7 cellular contexts compared by ENCODE assay signal in genomic region chr7:143836088-143836487, GRCh38.
A peak's percentile ranks its signal among the peaks of the same experiment; 100 is the strongest.
DNase-seq lines count a peak whose midpoint lies in the region; ATAC-seq and TF ChIP-seq lines count a peak whose summit lies in the region.
"Not testable (repeated sequence)": the region's sequence is repeated elsewhere in the genome, so short reads cannot be mapped to it uniquely, and the experiment has no call there.

No MANE protein-coding gene starts in this region.

- H3K9me3 Mint-ChIP-seq in activated CD4-positive, alpha-beta memory T cell treated with anti-CD3 and anti-CD28 coated beads, Interleukin-2, amount 10 ng/mL, durations not matched to agents 7 days and 5 days; endodermal cell; naive thymus-derived CD8-positive, alpha-beta T cell: not testable (repeated sequence)

- H3K4me3 ChIP-seq in endodermal cell (ENCODE audit: low read length), result not testable (repeated sequence)

- H3K9me3 ChIP-seq in endodermal cell (ENCODE audit: control insufficient read depth, low read length), result not testable (repeated sequence)

- TF ChIP-seq CTCF in endodermal cell (conservative IDR thresholded peaks at IDR 0.05), result not testable (repeated sequence)

- not testable (repeated sequence) for H3K9ac ChIP-seq in endodermal cell (ENCODE audit: extremely low read depth, low read length, poor library complexity, severe bottlenecking)

- not testable (repeated sequence) for H3K4me1 Mint-ChIP-seq in activated CD4-positive, alpha-beta memory T cell treated with anti-CD3 and anti-CD28 coated beads, Interleukin-2, amount 10 ng/mL, durations not matched to agents 7 days and 5 days; endodermal cell; naive thymus-derived CD8-positive, alpha-beta T cell

- H3K4me1 ChIP-seq in endodermal cell (ENCODE audit: control insufficient read depth, insufficient read depth, low read length), result not testable (repeated sequence)

- H3K4me3 Mint-ChIP-seq in activated CD4-positive, alpha-beta memory T cell treated with anti-CD3 and anti-CD28 coated beads, Interleukin-2, amount 10 ng/mL, durations not matched to agents 7 days and 5 days, result peak overlapping the region; percentile 73
- H3K4me3 Mint-ChIP-seq in endodermal cell, result peak overlapping the region; percentile 37
- H3K4me3 Mint-ChIP-seq in naive thymus-derived CD8-positive, alpha-beta T cell, result peak overlapping the region; percentile 71 to 90 (median 83)

- peak overlapping the region; percentile 88 for H3K27ac Mint-ChIP-seq in activated CD4-positive, alpha-beta memory T cell treated with anti-CD3 and anti-CD28 coated beads, Interleukin-2, amount 10 ng/mL, durations not matched to agents 7 days and 5 days
- H3K27ac Mint-ChIP-seq in endodermal cell, result not testable (repeated sequence)
- peak overlapping the region in 5 of 10 donors; percentile 91 to 96 (median 94) for H3K27ac Mint-ChIP-seq in naive thymus-derived CD8-positive, alpha-beta T cell

- not testable (repeated sequence) for DNase-seq in activated CD4-positive, alpha-beta memory T cell treated with anti-CD3 and anti-CD28 coated beads, Interleukin-2, amount 10 ng/mL, durations not matched to agents 7 days and 5 days; endodermal cell; naive thymus-derived CD8-positive, alpha-beta T cell

- POLR2A ChIA-PET in activated CD4-positive, alpha-beta memory T cell treated with anti-CD3 and anti-CD28 coated beads, Interleukin-2, amount 10 ng/mL, durations not matched to agents 7 days and 5 days (lab: Charles Lee); naive thymus-derived CD8-positive, alpha-beta T cell (lab: Charles Lee): not testable (repeated sequence)

- not testable (repeated sequence) for H3K27me3 ChIP-seq in endodermal cell (ENCODE audit: control insufficient read depth, insufficient read depth, low read length, poor library complexity, severe bottlenecking)

- CTCF ChIA-PET in activated CD4-positive, alpha-beta memory T cell treated with anti-CD3 and anti-CD28 coated beads, Interleukin-2, amount 10 ng/mL, durations not matched to agents 7 days and 5 days (lab: Charles Lee), result not testable (repeated sequence)

- not testable (repeated sequence) for H3K27me3 Mint-ChIP-seq in activated CD4-positive, alpha-beta memory T cell treated with anti-CD3 and anti-CD28 coated beads, Interleukin-2, amount 10 ng/mL, durations not matched to agents 7 days and 5 days; endodermal cell (ENCODE audit: insufficient read depth); naive thymus-derived CD8-positive, alpha-beta T cell

- H3K36me3 Mint-ChIP-seq in activated CD4-positive, alpha-beta memory T cell treated with anti-CD3 and anti-CD28 coated beads, Interleukin-2, amount 10 ng/mL, durations not matched to agents 7 days and 5 days (ENCODE audit: low read depth); endodermal cell (ENCODE audit: low read depth); naive thymus-derived CD8-positive, alpha-beta T cell: not testable (repeated sequence)

- ATAC-seq in GM18861 (IDR thresholded peaks at IDR 0.05; ENCODE audit: unreplicated experiment) (peak; percentile 41), GM21447 (IDR thresholded peaks at IDR 0.05; ENCODE audit: unreplicated experiment) (peak; percentile 39), HG02870 (IDR thresholded peaks at IDR 0.05; ENCODE audit: unreplicated experiment) (peak; percentile 31), HG03442 (IDR thresholded peaks at IDR 0.05; ENCODE audit: unreplicated experiment) (peak; percentile 30)
- ATAC-seq in naive thymus-derived CD8-positive, alpha-beta T cell, result peak; percentile 43 to 51

- H3K36me3 ChIP-seq in endodermal cell (ENCODE audit: control insufficient read depth, insufficient read depth, low read length), result not testable (repeated sequence)

- no CpG with 5 or more reads among the region's 17 CpGs for WGBS in endodermal cell (ENCODE audit: insufficient coverage in 1 of 2, insufficient read length in 1 of 2), 2 experiments

- H3K27ac ChIP-seq in endodermal cell (ENCODE audit: low read depth, low read length), result not testable (repeated sequence)
